27 cellular contexts compared by ENCODE assay signal in the genomic region with DNA sequence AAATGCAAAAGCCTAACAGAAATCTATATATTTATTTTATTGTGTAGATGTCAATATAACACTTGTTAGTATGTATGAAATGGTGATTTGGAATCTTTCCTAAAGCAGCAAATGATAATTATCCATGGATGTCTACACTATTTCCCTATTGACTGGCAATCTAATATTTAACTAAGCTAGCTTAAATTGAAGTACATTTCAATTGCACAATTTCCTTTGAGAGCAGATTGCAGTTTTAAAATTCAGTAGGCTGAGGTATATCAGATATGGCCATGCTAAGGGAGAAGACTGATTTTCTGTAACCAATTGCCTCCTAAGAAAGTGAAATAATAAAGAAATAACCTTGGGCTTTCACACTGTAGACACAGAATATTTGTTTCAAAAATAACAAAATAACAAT.
A peak's percentile ranks its signal among the peaks of the same experiment; 100 is the strongest.
DNase-seq lines count a peak whose midpoint lies in the region; ATAC-seq, FAIRE-seq and TF ChIP-seq lines count a peak whose summit lies in the region.
"Had no signal": no experiment of that assay in that cellular context is flagged by ENCODE, and none has a peak within 500 bp of the region (broad histone marks: within the 10 kb centered on the region; RNA-seq: fewer than 3 reads in every experiment).

No MANE protein-coding gene starts in this region.

- H3K9me3 ChIP-seq in liver (ENCODE audit: control insufficient read depth in 4 of 4, low read length in 3 of 4) (no peaks in the 10 kb centered on the region), HepG2 (ENCODE audit: low read length) (no peaks in the 10 kb centered on the region), right lobe of liver (no peaks in the 10 kb centered on the region)
- H3K9me3 ChIP-seq: A549, BE2C, BLaER1 had no signal

- no peak for FAIRE-seq in HepG2 (lab: Jason Lieb, UNC)
- FAIRE-seq: A549, GM12878, GM12892, GM18507 had no signal

- TF ChIP-seq CTCF in liver (IDR thresholded peaks at IDR 0.05; ENCODE audit: low read depth, low read length, missing input control) (no peak), HepG2 (CRISPR knock-in tag; IDR thresholded peaks at IDR 0.05) (no peak), right lobe of liver (IDR thresholded peaks at IDR 0.05) (no peak)

- no peak overlapping the region for H3K4me2 ChIP-seq in HepG2 (ENCODE audit: low read depth, low read length)
- H3K4me2 ChIP-seq: A549, BLaER1 had no signal

- TF ChIP-seq EP300 in HepG2 (IDR thresholded peaks at IDR 0.05; ENCODE audit: low read depth in 2 of 2, low read length in 2 of 2) (no peak), HepG2 (CRISPR knock-in tag; IDR thresholded peaks at IDR 0.05; ENCODE audit: borderline replicate concordance) (no peak)

- peak; percentile 15 to 31 for TF ChIP-seq RAD21 in liver (IDR thresholded peaks at IDR 0.05)
- TF ChIP-seq RAD21 in HepG2 (CRISPR knock-in tag; IDR thresholded peaks at IDR 0.05): no peak

- DNase-seq in NCI-H1436 (lab: John Stamatoyannopoulos, UW) (peak; percentile 2), NCI-H1436 treated with DMSO at 0.1 percent for 48 hours (lab: John Stamatoyannopoulos, UW) (no peak), HepG2 (ENCODE audit: low spot score) (no peak), right lobe of liver (no peak), posterior vena cava (ENCODE audit: low spot score) (no peak)
- DNase-seq: ACHN; BE2C; C1 segment of cervical spinal cord; CD4-positive, alpha-beta memory T cell; CD4-positive, CD25-positive, alpha-beta regulatory T cell; CD8-positive, alpha-beta memory T cell; COR-L47; DMS 273 treated with DMSO at 0.1 percent for 48 hours; DMS153; DMS53; DMS79; DND-41; EL; GDM1 had no signal

- H2AFZ ChIP-seq in HepG2 (ENCODE audit: low read length): no peak overlapping the region

- BruUV-seq in HepG2 (replicated peaks; lab: Mats Ljungman, UMichigan): no TSS peak

- H3K27me3 ChIP-seq in liver (ENCODE audit: control insufficient read depth in 4 of 4, insufficient read depth in 4 of 4, low read length in 3 of 4) (no peaks in the 10 kb centered on the region), HepG2 (ENCODE audit: control insufficient read depth in 1 of 2, insufficient read depth in 2 of 2, low read length in 2 of 2) (no peaks in the 10 kb centered on the region), right lobe of liver (no peaks in the 10 kb centered on the region)
- H3K27me3 ChIP-seq: BE2C, BLaER1 had no signal

- CTCF ChIA-PET in HepG2 (lab: Yijun Ruan, JAX; ENCODE audit: low intra/inter-chr PET ratio, low total read pairs): no interaction called here

- ATAC-seq in HepG2 (no peak), right lobe of liver (peak; percentile 49 to 80 (median 78)), HG02970 (IDR thresholded peaks at IDR 0.05; ENCODE audit: low FRiP score, unreplicated experiment) (no peak)
- ATAC-seq: A549, GM12878 had no signal

- H3K36me3 ChIP-seq in liver (ENCODE audit: control insufficient read depth in 4 of 4, insufficient read depth in 3 of 4, low read depth in 1 of 4, low read length in 3 of 4): no peaks in the 10 kb centered on the region
- no peaks in the 10 kb centered on the region for H3K36me3 ChIP-seq in HepG2 (replicated peaks in 1 of 2; ENCODE audit: control insufficient read depth in 1 of 2, insufficient read depth in 2 of 2, low read length in 2 of 2)
- no peaks in the 10 kb centered on the region for H3K36me3 ChIP-seq in right lobe of liver
- H3K36me3 ChIP-seq: BE2C, BLaER1 had no signal

- no peak for TF ChIP-seq POLR2A in HepG2 (IDR thresholded peaks at IDR 0.05; ENCODE audit: insufficient read depth in 1 of 2, low read depth in 2 of 2, low read length in 2 of 2)
- TF ChIP-seq POLR2A in right lobe of liver (IDR thresholded peaks at IDR 0.05): no peak

- POLR2A ChIA-PET in HepG2 (lab: Yijun Ruan, JAX): no interaction called here

- no peak overlapping the region for H3K9ac ChIP-seq in liver (ENCODE audit: low read depth in 1 of 2, low read length in 2 of 2)
- no peak overlapping the region for H3K9ac ChIP-seq in HepG2 (ENCODE audit: insufficient read depth, low read depth, low read length)
- H3K9ac ChIP-seq: BLaER1 had no signal

- intact Hi-C loops in HepG2 (cut with micrococcal nuclease; ENCODE audit: unreplicated experiment): no loop called here
- intact Hi-C loops in right lobe of liver (cut with DNase I): no loop called here
- intact Hi-C loops in posterior vena cava (cut with DNase I): no loop called here

- H3K4me1 ChIP-seq in liver (ENCODE audit: control insufficient read depth in 4 of 4, insufficient read depth in 4 of 4, low read length in 3 of 4) (peaks cover 0 to 9% (median 4%) of the 10 kb centered on the region in 4 donors), HepG2 (ENCODE audit: insufficient read depth, low read length) (no peaks in the 10 kb centered on the region), right lobe of liver (peaks cover 0 to 32% (median 6%) of the 10 kb centered on the region in 4 donors)
- H3K4me1 ChIP-seq: A549, BE2C, BLaER1 had no signal

- H4K20me1 ChIP-seq in HepG2 (ENCODE audit: insufficient read depth, low read length): no peaks in the 10 kb centered on the region
- H4K20me1 ChIP-seq: BLaER1 had no signal

- no peak overlapping the region for H3K4me3 ChIP-seq in liver (ENCODE audit: low read depth in 1 of 3, low read length in 3 of 3)
- no peak overlapping the region for H3K4me3 ChIP-seq in HepG2 (replicated peaks in 1 of 3; ENCODE audit: insufficient read depth in 1 of 3, low read depth in 2 of 3, low read length in 3 of 3)
- no peak overlapping the region for H3K4me3 ChIP-seq in right lobe of liver
- H3K4me3 ChIP-seq: A549, BLaER1, GM12878 had no signal

- no peaks in the 10 kb centered on the region for H3K79me2 ChIP-seq in HepG2 (ENCODE audit: insufficient read depth, low read length)

- in situ Hi-C loops in HepG2 (cut with HindIII; ENCODE audit: extremely low pct_ligation_motif_present, low pct_unique_long_range_greater_than_20kb): no loop called here

- H3K27ac ChIP-seq in liver (ENCODE audit: low read depth in 1 of 2, low read length in 2 of 2): no peak overlapping the region
- no peak overlapping the region for H3K27ac ChIP-seq in HepG2 (ENCODE audit: extremely low read length, insufficient read depth, low read length)
- H3K27ac ChIP-seq in right lobe of liver: peak overlapping the region in 1 of 3 donors; percentile 48
- H3K27ac ChIP-seq: 22Rv1, A549, BLaER1 had no signal

TF ChIP-seq in liver, 16 proteins besides CTCF, POLR2A, EP300 and RAD21 (continues in another document):
- TF ChIP-seq JUND (IDR thresholded peaks at IDR 0.05) (no peak), GABPA (IDR thresholded peaks at IDR 0.05 in 1 of 2, conservative IDR thresholded peaks at IDR 0.05 in 1 of 2) (no peak), FOXA1 (IDR thresholded peaks at IDR 0.05) (no peak), FOXA2 (IDR thresholded peaks at IDR 0.05) (no peak), ZBTB33 (IDR thresholded peaks at IDR 0.05) (peak; percentile 43), RXRA (IDR thresholded peaks at IDR 0.05) (peak in 1 of 2 donors; percentile 8), NR2F2 (IDR thresholded peaks at IDR 0.05) (no peak), HNF4G (IDR thresholded peaks at IDR 0.05) (no peak), YY1 (IDR thresholded peaks at IDR 0.05) (no peak)
- TF ChIP-seq, protein P1, sequence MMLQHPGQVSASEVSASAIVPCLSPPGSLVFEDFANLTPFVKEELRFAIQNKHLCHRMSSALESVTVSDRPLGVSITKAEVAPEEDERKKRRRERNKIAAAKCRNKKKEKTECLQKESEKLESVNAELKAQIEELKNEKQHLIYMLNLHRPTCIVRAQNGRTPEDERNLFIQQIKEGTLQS (IDR thresholded peaks at IDR 0.05): no peak

TF ChIP-seq in HepG2, 621 proteins besides CTCF, POLR2A, EP300 and RAD21 (continues in another document):
- TF ChIP-seq CBX5 (CRISPR knock-in tag; IDR thresholded peaks at IDR 0.05; ENCODE audit: borderline replicate concordance): no peak
- no peak for TF ChIP-seq YEATS4 (CRISPR knock-in tag; IDR thresholded peaks at IDR 0.05; ENCODE audit: borderline replicate concordance)
- TF ChIP-seq, protein P2, sequence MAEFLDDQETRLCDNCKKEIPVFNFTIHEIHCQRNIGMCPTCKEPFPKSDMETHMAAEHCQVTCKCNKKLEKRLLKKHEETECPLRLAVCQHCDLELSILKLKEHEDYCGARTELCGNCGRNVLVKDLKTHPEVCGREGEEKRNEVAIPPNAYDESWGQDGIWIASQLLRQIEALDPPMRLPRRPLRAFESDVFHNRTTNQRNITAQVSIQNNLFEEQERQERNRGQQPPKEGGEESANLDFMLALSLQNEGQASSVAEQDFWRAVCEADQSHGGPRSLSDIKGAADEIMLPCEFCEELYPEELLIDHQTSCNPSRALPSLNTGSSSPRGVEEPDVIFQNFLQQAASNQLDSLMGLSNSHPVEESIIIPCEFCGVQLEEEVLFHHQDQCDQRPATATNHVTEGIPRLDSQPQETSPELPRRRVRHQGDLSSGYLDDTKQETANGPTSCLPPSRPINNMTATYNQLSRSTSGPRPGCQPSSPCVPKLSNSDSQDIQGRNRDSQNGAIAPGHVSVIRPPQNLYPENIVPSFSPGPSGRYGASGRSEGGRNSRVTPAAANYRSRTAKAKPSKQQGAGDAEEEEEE (CRISPR knock-in tag; IDR thresholded peaks at IDR 0.05; ENCODE audit: borderline replicate concordance): no peak
- no peak for TF ChIP-seq RARG (CRISPR knock-in tag; IDR thresholded peaks at IDR 0.05; ENCODE audit: low read depth)
- no peak for TF ChIP-seq MTERF4 (CRISPR knock-in tag; IDR thresholded peaks at IDR 0.05)
- TF ChIP-seq MAFG (CRISPR knock-in tag; IDR thresholded peaks at IDR 0.05): no peak

Comparison
In these comparisons a context has a peak if more than half of its experiments do, and no peak if none do; other contexts are left out.
1. ATAC-seq: peak in right lobe of liver (4 of 4); none in HepG2 (single experiment) and HG02970 (single experiment).